13 cellular contexts compared by ENCODE assay signal in genomic region chr12:4221157-4221556, GRCh38. TPM values are rescaled to one million over a fixed set of nuclear protein-coding genes. Genes with fewer than 3 reads are reported as not detected.
A peak's percentile ranks its signal among the peaks of the same experiment; 100 is the strongest.
DNase-seq lines count a peak whose midpoint lies in the region; FAIRE-seq and TF ChIP-seq lines count a peak whose summit lies in the region.
"Had no signal": no experiment of that assay in that cellular context is flagged by ENCODE, and none has a peak within 500 bp of the region (broad histone marks: within the 10 kb centered on the region; RNA-seq: fewer than 3 reads in every experiment).

No MANE protein-coding gene starts in this region.

- intact Hi-C loops in transverse colon (cut with DNase I; ENCODE audit: low total_unique reads) = no loop called here

- no peaks in the 10 kb centered on the region for H3K4me1 ChIP-seq in transverse colon
- no peaks in the 10 kb centered on the region for H3K4me1 ChIP-seq in osteoblast (ENCODE audit: insufficient read depth, low read length)

- H4K20me1 ChIP-seq in osteoblast (ENCODE audit: insufficient read depth, low read length) = no peaks in the 10 kb centered on the region

- WGBS in transverse colon (ENCODE audit: low coverage in 1 of 2), 2 donors = 28 to 33% methylated on average over 1 of the region's 1 CpG

- H3K27ac ChIP-seq in transverse colon (no peak overlapping the region), osteoblast (ENCODE audit: low read depth, low read length) (no peak overlapping the region)
- H3K27ac ChIP-seq: KMS-11 had no signal

- H3K36me3 ChIP-seq in transverse colon = no peaks in the 10 kb centered on the region
- H3K36me3 ChIP-seq in osteoblast (ENCODE audit: insufficient read depth, low read length) = no peaks in the 10 kb centered on the region

- no peak for TF ChIP-seq EP300 in transverse colon (IDR thresholded peaks at IDR 0.05; ENCODE audit: low read depth)

- in situ Hi-C loops in transverse colon (cut with MboI; ENCODE audit: low pct_ligation_motif_present in 1 of 4, low pct_unique_long_range_greater_than_20kb in 1 of 4, low sequenced_read_pairs in 3 of 4) = no loop called here

- no peak overlapping the region for H3K4me2 ChIP-seq in osteoblast (ENCODE audit: insufficient read depth, low read length)
- H3K4me2 ChIP-seq: KMS-11 had no signal

- H3K27me3 ChIP-seq in transverse colon (peaks cover 5% of the 10 kb centered on the region), osteoblast (ENCODE audit: insufficient read depth, low read length) (no peaks in the 10 kb centered on the region)

- no peaks in the 10 kb centered on the region for H3K79me2 ChIP-seq in osteoblast (ENCODE audit: insufficient read depth, low read length)

- FAIRE-seq in GM19239 (lab: Jason Lieb, UNC) = peak; percentile 60

- TF ChIP-seq CTCF in choroid plexus epithelial cell (conservative IDR thresholded peaks at IDR 0.05; ENCODE audit: low read depth, low read length) (no peak), fibroblast of pulmonary artery (IDR thresholded peaks at IDR 0.05; ENCODE audit: low read length, missing control alignments) (no peak), transverse colon (IDR thresholded peaks at IDR 0.05) (no peak), osteoblast (IDR thresholded peaks at IDR 0.05; ENCODE audit: extremely low read depth, low read depth, low read length) (no peak)

- TF ChIP-seq POLR2A in transverse colon (IDR thresholded peaks at IDR 0.05) = no peak

- H3K9me3 ChIP-seq in transverse colon (peaks cover 0 to 7% of the 10 kb centered on the region in 2 donors), osteoblast (ENCODE audit: low read depth, low read length) (no peaks in the 10 kb centered on the region)

- H3K4me3 ChIP-seq in choroid plexus epithelial cell (ENCODE audit: low read depth, low read length) = no peak overlapping the region
- no peak overlapping the region for H3K4me3 ChIP-seq in fibroblast of pulmonary artery (replicated peaks; ENCODE audit: low read depth, low read length)
- H3K4me3 ChIP-seq in skeletal muscle cell (ENCODE audit: low read depth, low read length) = no peak overlapping the region
- no peak overlapping the region for H3K4me3 ChIP-seq in transverse colon
- no peak overlapping the region for H3K4me3 ChIP-seq in osteoblast (ENCODE audit: insufficient read depth, low read length)

- DNase-seq in GM19239 (ENCODE audit: insufficient read length, low spot score) (no peak), choroid plexus epithelial cell (ENCODE audit: low read depth) (peak; percentile 21), fibroblast of pulmonary artery (ENCODE audit: low read depth) (peak; percentile 10), skeletal muscle cell (ENCODE audit: low read depth) (peak; percentile 7), transverse colon (no peak), osteoblast (ENCODE audit: insufficient read length, low spot score, missing footprints) (no peak)
- DNase-seq in stimulated activated CD4-positive, alpha-beta T cell treated with anti-CD3 and anti-CD28 coated beads, Interleukin-4, amount 100 ng/mL, for 1 hour = no peak
- DNase-seq: CD8-positive, alpha-beta memory T cell; HFFc6; MM.1S; NCI-H187 treated with DMSO at 0.1 percent for 48 hours; NCI-H774 had no signal

- no peak overlapping the region for H2AFZ ChIP-seq in osteoblast (ENCODE audit: low read length)

RNA-seq across cellular contexts. Expression of gene CCND2, which starts 52.4 kb away (rescaled TPM):
- 100 to 1,000 TPM in 1 of 4 donors, 10 to 100 TPM in 3; 32.9 to 132 (median 58.8) TPM for total RNA-seq in transverse colon
- total RNA-seq in osteoblast = 1.5 and 2.5 TPM in 2 replicates

Comparison
In these comparisons a context has a peak if more than half of its experiments do, and no peak if none do; other contexts are left out.
1. DNase-seq: peak in choroid plexus epithelial cell (single experiment), fibroblast of pulmonary artery (single experiment) and skeletal muscle cell (single experiment); none in GM19239 (single experiment), transverse colon (single experiment), stimulated activated CD4-positive, alpha-beta T cell treated with anti-CD3 and anti-CD28 coated beads, Interleukin-4, amount 100 ng/mL, for 1 hour (single experiment) and osteoblast (single experiment).